ENCODE assay signal across 24 cellular contexts in genomic region chr14:91065266-91065665, GRCh38. TPM values are rescaled to one million over a fixed set of nuclear protein-coding genes. Genes with fewer than 3 reads are reported as not detected.
DNase-seq lines count a peak whose midpoint lies in the region; ATAC-seq and TF ChIP-seq lines count a peak whose summit lies in the region.
"Had no signal": no experiment of that assay in that cellular context is flagged by ENCODE, and none has a peak within 500 bp of the region (broad histone marks: within the 10 kb centered on the region; RNA-seq: fewer than 3 reads in every experiment).

No MANE protein-coding gene starts in this region.

- no peak overlapping the region for H3T11ph ChIP-seq in H9 (ENCODE audit: low read length)

- H3K4ac ChIP-seq in H9 (ENCODE audit: low read depth, low read length): no peak overlapping the region

- no peak overlapping the region for H4K8ac ChIP-seq in H9 (replicated peaks; ENCODE audit: insufficient read length, low read depth, low read length)

- ATAC-seq in stimulated activated naive CD8-positive, alpha-beta T cell treated with anti-CD3 and anti-CD28 coated beads, Interleukin-15, amount 100 ng/mL, for 72 hours: no peak
- no peak for ATAC-seq in gastroesophageal sphincter
- ATAC-seq: foreskin keratinocyte, HepG2, Panc1 had no signal

- H3K27me3 ChIP-seq in gastroesophageal sphincter (no peaks in the 10 kb centered on the region), thyroid gland (no peaks in the 10 kb centered on the region), vagina (no peaks in the 10 kb centered on the region), H9 (ENCODE audit: insufficient read depth, low read length) (no peaks in the 10 kb centered on the region)
- H3K27me3 ChIP-seq: foreskin keratinocyte, neural progenitor cell, tibial nerve had no signal

- no peaks in the 10 kb centered on the region for H4K20me1 ChIP-seq in H9 (ENCODE audit: control insufficient read depth, insufficient read depth, insufficient read length)

- H3K36me3 Mint-ChIP-seq in stimulated activated naive CD8-positive, alpha-beta T cell treated with anti-CD3 and anti-CD28 coated beads, Interleukin-15, Interleukin-2, amounts not matched to agents 100 ng/mL and 50 ng/mL, for 24 hours (ENCODE audit: low read depth): peaks cover 6% of the 10 kb centered on the region
- peaks cover 21% of the 10 kb centered on the region for H3K36me3 Mint-ChIP-seq in activated T-helper 1 cell treated with anti-CD3 and anti-CD28 coated beads, Interleukin-12 subunit alpha, Interleukin-12 subunit beta, Interleukin-2, Interleukin-4 antibody, amounts not matched to agents 30 ng/mL and 10 ng/mL and 1 ng/mL, durations not matched to agents 14 hours and 24 hours and 36 hours (ENCODE audit: low read depth)
- no peaks in the 10 kb centered on the region for H3K36me3 Mint-ChIP-seq in H9 (ENCODE audit: insufficient read depth in 1 of 3, low read depth in 3 of 3)
- H3K36me3 Mint-ChIP-seq: neural progenitor cell had no signal

- TF ChIP-seq CTCF in gastroesophageal sphincter (IDR thresholded peaks at IDR 0.05) (no peak), thyroid gland (IDR thresholded peaks at IDR 0.05) (no peak), vagina (IDR thresholded peaks at IDR 0.05) (no peak), H9 (conservative IDR thresholded peaks at IDR 0.05) (no peak)

- H3K4me3 ChIP-seq in gastroesophageal sphincter (no peak overlapping the region), thyroid gland (replicated peaks in 1 of 3) (no peak overlapping the region), vagina (no peak overlapping the region)
- H3K4me3 ChIP-seq: left ventricle myocardium inferior, neural progenitor cell, tibial nerve had no signal

- no peak overlapping the region for H2BK15ac ChIP-seq in H9 (ENCODE audit: low read depth, low read length)

- no peak overlapping the region for H3K23ac ChIP-seq in H9 (ENCODE audit: insufficient read length, low read depth, low read length)

- no peaks in the 10 kb centered on the region for H3K79me1 ChIP-seq in H9 (ENCODE audit: insufficient read depth, low read depth, low read length, poor library complexity, severe bottlenecking)

- no peaks in the 10 kb centered on the region for H3K36me3 ChIP-seq in gastroesophageal sphincter
- no peaks in the 10 kb centered on the region for H3K36me3 ChIP-seq in thyroid gland
- no peaks in the 10 kb centered on the region for H3K36me3 ChIP-seq in vagina
- H3K36me3 ChIP-seq: left ventricle myocardium inferior, neural progenitor cell, tibial nerve had no signal

- H3K14ac ChIP-seq in H9 (ENCODE audit: insufficient read depth, low read length): no peak overlapping the region

- no peak for TF ChIP-seq POLR2A in gastroesophageal sphincter (IDR thresholded peaks at IDR 0.05)
- TF ChIP-seq POLR2A in thyroid gland (IDR thresholded peaks at IDR 0.05): no peak
- no peak for TF ChIP-seq POLR2A in vagina (IDR thresholded peaks at IDR 0.05)

- H3K79me2 ChIP-seq in H9 (ENCODE audit: insufficient read depth, low read length): no peaks in the 10 kb centered on the region

- no peak overlapping the region for H2BK5ac ChIP-seq in H9 (ENCODE audit: insufficient read length, low read length)

- H3K18ac ChIP-seq in H9 (ENCODE audit: insufficient read length, low read depth, low read length): no peak overlapping the region

- no peak overlapping the region for H3K56ac ChIP-seq in H9 (ENCODE audit: insufficient read length, low read depth, low read length)

- H3K4me2 ChIP-seq in H9 (ENCODE audit: insufficient read depth, insufficient read length, low read length): no peak overlapping the region
- H3K4me2 ChIP-seq: neural progenitor cell had no signal

- H2BK12ac ChIP-seq in H9 (ENCODE audit: insufficient read length, low read depth, low read length): no peak overlapping the region

- H3K9me3 ChIP-seq in gastroesophageal sphincter (no peaks in the 10 kb centered on the region), thyroid gland (no peaks in the 10 kb centered on the region), vagina (no peaks in the 10 kb centered on the region), H9 (ENCODE audit: control insufficient read depth, low read depth, low read length) (no peaks in the 10 kb centered on the region)
- H3K9me3 ChIP-seq: left ventricle myocardium inferior, tibial nerve had no signal

- no peak overlapping the region for H3K4me3 Mint-ChIP-seq in stimulated activated naive CD8-positive, alpha-beta T cell treated with anti-CD3 and anti-CD28 coated beads, Interleukin-15, Interleukin-2, amounts not matched to agents 100 ng/mL and 50 ng/mL, for 24 hours
- H3K4me3 Mint-ChIP-seq in stimulated activated naive CD8-positive, alpha-beta T cell treated with anti-CD3 and anti-CD28 coated beads, Interleukin-15, amount 100 ng/mL, for 72 hours: peak overlapping the region in 1 of 2 donors; percentile 7
- no peak overlapping the region for H3K4me3 Mint-ChIP-seq in activated T-helper 1 cell treated with anti-CD3 and anti-CD28 coated beads, Interleukin-12 subunit alpha, Interleukin-12 subunit beta, Interleukin-2, Interleukin-4 antibody, amounts not matched to agents 30 ng/mL and 10 ng/mL and 1 ng/mL, durations not matched to agents 14 hours and 24 hours and 36 hours
- H3K4me3 Mint-ChIP-seq in H9: no peak overlapping the region
- H3K4me3 Mint-ChIP-seq: neural progenitor cell had no signal

- peaks cover 4 to 45% (median 16%) of the 10 kb centered on the region in 3 donors for H3K4me1 ChIP-seq in gastroesophageal sphincter
- H3K4me1 ChIP-seq in thyroid gland: peaks cover 0 to 16% of the 10 kb centered on the region in 2 donors
- H3K4me1 ChIP-seq in vagina: peaks cover 7% of the 10 kb centered on the region
- H3K4me1 ChIP-seq in H9 (ENCODE audit: insufficient read depth, low read length): no peaks in the 10 kb centered on the region; the same call in 1 of the 2 replicates
- H3K4me1 ChIP-seq: foreskin keratinocyte, neural progenitor cell had no signal

- H3K9me3 Mint-ChIP-seq in stimulated activated naive CD8-positive, alpha-beta T cell treated with anti-CD3 and anti-CD28 coated beads, Interleukin-15, Interleukin-2, amounts not matched to agents 100 ng/mL and 50 ng/mL, for 24 hours: peaks cover 6% of the 10 kb centered on the region
- H3K9me3 Mint-ChIP-seq in stimulated activated naive CD8-positive, alpha-beta T cell treated with anti-CD3 and anti-CD28 coated beads, Interleukin-15, amount 100 ng/mL, for 72 hours: peaks cover 0 to 6% of the 10 kb centered on the region in 2 donors
- H3K9me3 Mint-ChIP-seq in activated T-helper 1 cell treated with anti-CD3 and anti-CD28 coated beads, Interleukin-12 subunit alpha, Interleukin-12 subunit beta, Interleukin-2, Interleukin-4 antibody, amounts not matched to agents 30 ng/mL and 10 ng/mL and 1 ng/mL, durations not matched to agents 14 hours and 24 hours and 36 hours: peaks cover 4% of the 10 kb centered on the region
- H3K9me3 Mint-ChIP-seq in H9: no peaks in the 10 kb centered on the region
- H3K9me3 Mint-ChIP-seq: neural progenitor cell had no signal

- H2BK120ac ChIP-seq in H9 (ENCODE audit: low read depth, low read length, poor library complexity, severe bottlenecking): no peak overlapping the region

- no peak overlapping the region for H4K91ac ChIP-seq in H9 (ENCODE audit: insufficient read length, low read depth, low read length)

- H3K9ac ChIP-seq in H9 (ENCODE audit: extremely low read depth, insufficient read length, low read length): no peak overlapping the region
- H3K9ac ChIP-seq: neural progenitor cell had no signal

- H3K23me2 ChIP-seq in H9 (ENCODE audit: insufficient read length, low read depth, low read length, poor library complexity, severe bottlenecking): peaks cover 6% of the 10 kb centered on the region

- H3K27me3 Mint-ChIP-seq in stimulated activated naive CD8-positive, alpha-beta T cell treated with anti-CD3 and anti-CD28 coated beads, Interleukin-15, Interleukin-2, amounts not matched to agents 100 ng/mL and 50 ng/mL, for 24 hours: no peaks in the 10 kb centered on the region
- no peaks in the 10 kb centered on the region for H3K27me3 Mint-ChIP-seq in stimulated activated naive CD8-positive, alpha-beta T cell treated with anti-CD3 and anti-CD28 coated beads, Interleukin-15, amount 100 ng/mL, for 72 hours
- H3K27me3 Mint-ChIP-seq in activated T-helper 1 cell treated with anti-CD3 and anti-CD28 coated beads, Interleukin-12 subunit alpha, Interleukin-12 subunit beta, Interleukin-2, Interleukin-4 antibody, amounts not matched to agents 30 ng/mL and 10 ng/mL and 1 ng/mL, durations not matched to agents 14 hours and 24 hours and 36 hours (ENCODE audit: insufficient read depth): no peaks in the 10 kb centered on the region
- H3K27me3 Mint-ChIP-seq in H9 (ENCODE audit: low read depth): no peaks in the 10 kb centered on the region

- TF ChIP-seq EP300 in gastroesophageal sphincter (IDR thresholded peaks at IDR 0.05): no peak

- H3K27ac ChIP-seq in gastroesophageal sphincter (peak overlapping the region; percentile 54 to 86 (median 81)), thyroid gland (peak overlapping the region in 2 of 3 donors; percentile 8 to 54), vagina (no peak overlapping the region), H9 (ENCODE audit: insufficient read length, low read depth, low read length) (no peak overlapping the region)
- H3K27ac ChIP-seq: epithelial cell of prostate, foreskin keratinocyte, HL-60, left ventricle myocardium inferior, neural progenitor cell, WERI-Rb-1 had no signal

- intact Hi-C loops in activated T-helper 1 cell treated with anti-CD3 and anti-CD28 coated beads, Interleukin-12 subunit alpha, Interleukin-12 subunit beta, Interleukin-2, Interleukin-4 antibody, amounts not matched to agents 30 ng/mL and 10 ng/mL and 1 ng/mL, durations not matched to agents 14 hours and 24 hours and 36 hours (cut with micrococcal nuclease): no loop called here
- intact Hi-C loops in thyroid gland (cut with DNase I): no loop called here
- intact Hi-C loops in vagina (cut with DNase I): loop anchor here (5.0 to 10.0 kb wide), 2 partner anchors 52 to 110 kb away; no protein-coding TSS in a partner anchor

- H3K27ac Mint-ChIP-seq in stimulated activated naive CD8-positive, alpha-beta T cell treated with anti-CD3 and anti-CD28 coated beads, Interleukin-15, Interleukin-2, amounts not matched to agents 100 ng/mL and 50 ng/mL, for 24 hours: peak overlapping the region; percentile 2
- H3K27ac Mint-ChIP-seq in stimulated activated naive CD8-positive, alpha-beta T cell treated with anti-CD3 and anti-CD28 coated beads, Interleukin-15, amount 100 ng/mL, for 72 hours: peak overlapping the region in 1 of 2 donors; percentile 34
- peak overlapping the region; percentile 71 for H3K27ac Mint-ChIP-seq in activated T-helper 1 cell treated with anti-CD3 and anti-CD28 coated beads, Interleukin-12 subunit alpha, Interleukin-12 subunit beta, Interleukin-2, Interleukin-4 antibody, amounts not matched to agents 30 ng/mL and 10 ng/mL and 1 ng/mL, durations not matched to agents 14 hours and 24 hours and 36 hours
- no peak overlapping the region; a peak in 1 of 7 replicates for H3K27ac Mint-ChIP-seq in H9
- H3K27ac Mint-ChIP-seq: neural progenitor cell had no signal

- H2BK20ac ChIP-seq in H9 (ENCODE audit: low read depth, low read length, poor library complexity, severe bottlenecking): no peak overlapping the region

- 15 to 41% methylated on average over 3 of the region's 3 CpGs for WGBS in gastroesophageal sphincter (ENCODE audit: low coverage in 1 of 2), 2 donors
- WGBS in thyroid gland, 2 donors: 27 to 36% methylated on average over 3 of the region's 3 CpGs
- no CpG with 5 or more reads among the region's 3 CpGs for WGBS in H9 (ENCODE audit: extremely low coverage, insufficient read length, low lambda C conversion rate)

- H3K4me1 Mint-ChIP-seq in stimulated activated naive CD8-positive, alpha-beta T cell treated with anti-CD3 and anti-CD28 coated beads, Interleukin-15, Interleukin-2, amounts not matched to agents 100 ng/mL and 50 ng/mL, for 24 hours (ENCODE audit: low read depth): peaks cover 70% of the 10 kb centered on the region
- H3K4me1 Mint-ChIP-seq in stimulated activated naive CD8-positive, alpha-beta T cell treated with anti-CD3 and anti-CD28 coated beads, Interleukin-15, amount 100 ng/mL, for 72 hours: peaks cover 76% of the 10 kb centered on the region
- peaks cover 58% of the 10 kb centered on the region for H3K4me1 Mint-ChIP-seq in activated T-helper 1 cell treated with anti-CD3 and anti-CD28 coated beads, Interleukin-12 subunit alpha, Interleukin-12 subunit beta, Interleukin-2, Interleukin-4 antibody, amounts not matched to agents 30 ng/mL and 10 ng/mL and 1 ng/mL, durations not matched to agents 14 hours and 24 hours and 36 hours (ENCODE audit: low read depth)
- H3K4me1 Mint-ChIP-seq in H9: no peaks in the 10 kb centered on the region
- H3K4me1 Mint-ChIP-seq: neural progenitor cell had no signal

- no peak overlapping the region for H2AK5ac ChIP-seq in H9 (ENCODE audit: insufficient read length, low read length)

- no peak for DNase-seq in stimulated activated naive CD8-positive, alpha-beta T cell treated with anti-CD3 and anti-CD28 coated beads, Interleukin-15, amount 100 ng/mL, for 72 hours
- DNase-seq in activated T-helper 1 cell treated with anti-CD3 and anti-CD28 coated beads, Interleukin-12 subunit alpha, Interleukin-12 subunit beta, Interleukin-2, Interleukin-4 antibody, amounts not matched to agents 30 ng/mL and 10 ng/mL and 1 ng/mL, durations not matched to agents 14 hours and 24 hours and 36 hours (ENCODE audit: low spot score): no peak
- peak; percentile 24 to 46 for DNase-seq in thyroid gland
- DNase-seq in vagina (ENCODE audit: extremely low spot score in 2 of 2): no peak
- no peak for DNase-seq in SKM-1 (lab: John Stamatoyannopoulos, UW; ENCODE audit: unreplicated experiment)
- no peak for DNase-seq in H9
- DNase-seq: activated effector memory CD4-positive, alpha-beta T cell treated with Interleukin-2 at 50 U/mL for 16 hours; anterior cingulate cortex; DMS53; foreskin keratinocyte; GF-D8; H7; left ventricle myocardium inferior; NCI-H510A treated with DMSO at 0.1 percent for 48 hours; posterior cingulate gyrus; WERI-Rb-1 had no signal

- H4K5ac ChIP-seq in H9 (ENCODE audit: insufficient read length, low read depth, low read length): no peak overlapping the region

- H2AFZ ChIP-seq in H9 (ENCODE audit: low read length): no peak overlapping the region
- H2AFZ ChIP-seq: neural progenitor cell had no signal

RNA-seq across cellular contexts. Expression of gene RPS6KA5, which starts 4.8 kb away (rescaled TPM):
- 16.6 and 16.7 TPM in 2 replicates for total RNA-seq in activated T-helper 1 cell treated with anti-CD3 and anti-CD28 coated beads, Interleukin-12 subunit alpha, Interleukin-12 subunit beta, Interleukin-2, Interleukin-4 antibody, amounts not matched to agents 30 ng/mL and 10 ng/mL and 1 ng/mL, durations not matched to agents 14 hours and 24 hours and 36 hours
- total RNA-seq in gastroesophageal sphincter: 10 to 100 TPM; 30.8 to 48.6 (median 36.6) TPM
- 10 to 100 TPM in 1 of 4 donors, 1 to 10 TPM in 3; 6.4 to 17.4 (median 8.9) TPM for total RNA-seq in thyroid gland
- 5.2 TPM for total RNA-seq in vagina
- 3.7 and 3.8 TPM in 2 replicates for total RNA-seq in H9 (2021)

RNA-seq across cellular contexts. Expression of gene DGLUCY, which starts 48.6 kb away (rescaled TPM):
- total RNA-seq in activated T-helper 1 cell treated with anti-CD3 and anti-CD28 coated beads, Interleukin-12 subunit alpha, Interleukin-12 subunit beta, Interleukin-2, Interleukin-4 antibody, amounts not matched to agents 30 ng/mL and 10 ng/mL and 1 ng/mL, durations not matched to agents 14 hours and 24 hours and 36 hours: 28.2 and 28.6 TPM in 2 replicates
- total RNA-seq in gastroesophageal sphincter (100 to 1,000 TPM in 1 of 4 donors, 10 to 100 TPM in 3; 52.8 to 118 (median 77.3) TPM), thyroid gland (100 to 1,000 TPM in 3 of 4 donors, 10 to 100 TPM in 1; 58.0 to 125 (median 103) TPM), vagina (57.0 TPM), H9 (2021) (24.8 and 29.6 TPM in 2 replicates)

Comparison
In these comparisons a context has a peak if more than half of its experiments do, and no peak if none do; other contexts are left out.
1. H3K27ac Mint-ChIP-seq: peak in stimulated activated naive CD8-positive, alpha-beta T cell treated with anti-CD3 and anti-CD28 coated beads, Interleukin-15, Interleukin-2, amounts not matched to agents 100 ng/mL and 50 ng/mL, for 24 hours (single experiment) and activated T-helper 1 cell treated with anti-CD3 and anti-CD28 coated beads, Interleukin-12 subunit alpha, Interleukin-12 subunit beta, Interleukin-2, Interleukin-4 antibody, amounts not matched to agents 30 ng/mL and 10 ng/mL and 1 ng/mL, durations not matched to agents 14 hours and 24 hours and 36 hours (single experiment); none in H9 (0 of 3).
2. DNase-seq: peak in thyroid gland (2 of 2); none in stimulated activated naive CD8-positive, alpha-beta T cell treated with anti-CD3 and anti-CD28 coated beads, Interleukin-15, amount 100 ng/mL, for 72 hours (0 of 2), activated T-helper 1 cell treated with anti-CD3 and anti-CD28 coated beads, Interleukin-12 subunit alpha, Interleukin-12 subunit beta, Interleukin-2, Interleukin-4 antibody, amounts not matched to agents 30 ng/mL and 10 ng/mL and 1 ng/mL, durations not matched to agents 14 hours and 24 hours and 36 hours (single experiment), vagina (0 of 2), SKM-1 (single experiment) and H9 (single experiment).
3. H3K27ac ChIP-seq: peak in gastroesophageal sphincter (4 of 4) and thyroid gland (2 of 3); none in vagina (single experiment) and H9 (single experiment).